In genomic region chr2:183349046-183349445, GRCh38 we compare ENCODE assay signal across 13 cellular contexts.
A peak's percentile ranks its signal among the peaks of the same experiment; 100 is the strongest.
DNase-seq lines count a peak whose midpoint lies in the region; ATAC-seq, FAIRE-seq and TF ChIP-seq lines count a peak whose summit lies in the region.
"Had no signal": no experiment of that assay in that cellular context is flagged by ENCODE, and none has a peak within 500 bp of the region (broad histone marks: within the 10 kb centered on the region; RNA-seq: fewer than 3 reads in every experiment).

No MANE protein-coding gene starts in this region.

- H2AFZ ChIP-seq in GM12878 (ENCODE audit: control insufficient read depth, low read depth, low read length): no peak overlapping the region

- H3K4me1 Mint-ChIP-seq in IgD-negative memory B cell: peaks cover 7 to 24% (median 16%) of the 10 kb centered on the region in 3 donors
- H3K4me1 Mint-ChIP-seq in stimulated activated memory B cell treated with anti-CD40 and anti-IgM and Interleukin-4, amounts not matched to agents 10 μg/mL and 1 μg/mL and 100 μg/mL, for 72 hours: peaks cover 12% of the 10 kb centered on the region
- H3K4me1 Mint-ChIP-seq: activated T-helper 17 cell treated with anti-CD3 and anti-CD28 coated beads, Interleukin-2, amount 50 U/mL, for 72 hours had no signal

- intact Hi-C loops in GM12878 (cut with micrococcal nuclease; ENCODE audit: unreplicated experiment): no loop called here

- no peak for TF ChIP-seq POLR2A in GM12878 (IDR thresholded peaks at IDR 0.05; ENCODE audit: low read depth, low read length)

- CTCF ChIA-PET in GM12878 (lab: Yijun Ruan, JAX): interaction anchor here (1.1 to 3.0 kb wide), 6 partner anchors 8 to 100 kb away, joined by 3 to 16 read pairs (median 4); no protein-coding TSS in a partner anchor

- ATAC-seq in GM19395 (IDR thresholded peaks at IDR 0.05; ENCODE audit: unreplicated experiment) (peak; percentile 27), GM12878 (peak; percentile 63)
- peak; percentile 63 for ATAC-seq in stimulated activated memory B cell treated with anti-CD40 and anti-IgM and Interleukin-4, amounts not matched to agents 10 μg/mL and 1 μg/mL and 100 μg/mL, for 72 hours
- ATAC-seq: activated T-helper 17 cell treated with anti-CD3 and anti-CD28 coated beads, Interleukin-2, amount 50 U/mL, for 72 hours had no signal

- DNase-seq in GM12878 (ENCODE audit: low read depth, low spot score) (no peak), NCI-H345 (lab: John Stamatoyannopoulos, UW) (no peak), NCI-H2029 (lab: John Stamatoyannopoulos, UW) (no peak), HK-2 (ENCODE audit: unreplicated experiment) (no peak)
- DNase-seq: activated CD4-positive, alpha-beta T cell treated with anti-CD3 and anti-CD28 coated beads for 1 hour; brain microvascular endothelial cell; KG1; NCI-H226; small intestine had no signal

- no peaks in the 10 kb centered on the region for H3K9me3 ChIP-seq in GM12878 (replicated peaks; ENCODE audit: control insufficient read depth, insufficient read depth, low read length)

- no peak overlapping the region for H3K9ac ChIP-seq in GM12878 (ENCODE audit: control insufficient read depth, insufficient read depth, low read length)

- POLR2A ChIA-PET in GM12878 (lab: Charles Lee): no interaction called here

- peaks cover 2% of the 10 kb centered on the region for H3K27me3 Mint-ChIP-seq in IgD-negative memory B cell
- no peaks in the 10 kb centered on the region for H3K27me3 Mint-ChIP-seq in stimulated activated memory B cell treated with anti-CD40 and anti-IgM and Interleukin-4, amounts not matched to agents 10 μg/mL and 1 μg/mL and 100 μg/mL, for 72 hours
- H3K27me3 Mint-ChIP-seq: activated T-helper 17 cell treated with anti-CD3 and anti-CD28 coated beads, Interleukin-2, amount 50 U/mL, for 72 hours had no signal

- no peaks in the 10 kb centered on the region for H3K36me3 ChIP-seq in GM12878 (ENCODE audit: control insufficient read depth in 2 of 2, insufficient read depth in 2 of 2, low read length in 1 of 2)
- H3K36me3 ChIP-seq: brain microvascular endothelial cell had no signal

- no peaks in the 10 kb centered on the region for H3K27me3 ChIP-seq in GM12878 (replicated peaks in 1 of 2; ENCODE audit: control insufficient read depth in 2 of 2, insufficient read depth in 2 of 2, low read length in 1 of 2)
- H3K27me3 ChIP-seq: brain microvascular endothelial cell had no signal

- TF ChIP-seq EP300 in GM12878 (IDR thresholded peaks at IDR 0.05; ENCODE audit: borderline replicate concordance in 1 of 2, control insufficient read depth in 1 of 2, low read depth in 2 of 2, low read length in 2 of 2): no peak

- no peak for TF ChIP-seq RAD21 in GM12878 (IDR thresholded peaks at IDR 0.05; ENCODE audit: insufficient read depth, low read depth, low read length)

- no peaks in the 10 kb centered on the region for H4K20me1 ChIP-seq in GM12878 (ENCODE audit: control insufficient read depth, insufficient read depth)

- peaks cover 4% of the 10 kb centered on the region; the same call in 1 of the 2 replicates for H3K4me1 ChIP-seq in GM12878 (ENCODE audit: control insufficient read depth, insufficient read depth, low read length)

- 2% methylated on average over 7 of the region's 7 CpGs for WGBS in GM12878 (ENCODE audit: insufficient coverage, insufficient replicate concordance, low lambda C conversion rate, missing lambda C conversion rate)

- peak overlapping the region in 3 of 4 donors; percentile 29 to 76 (median 60) for H3K4me3 Mint-ChIP-seq in IgD-negative memory B cell
- no peak overlapping the region for H3K4me3 Mint-ChIP-seq in stimulated activated memory B cell treated with anti-CD40 and anti-IgM and Interleukin-4, amounts not matched to agents 10 μg/mL and 1 μg/mL and 100 μg/mL, for 72 hours
- H3K4me3 Mint-ChIP-seq: activated T-helper 17 cell treated with anti-CD3 and anti-CD28 coated beads, Interleukin-2, amount 50 U/mL, for 72 hours had no signal

- no peak overlapping the region for H3K27ac Mint-ChIP-seq in IgD-negative memory B cell
- H3K27ac Mint-ChIP-seq in stimulated activated memory B cell treated with anti-CD40 and anti-IgM and Interleukin-4, amounts not matched to agents 10 μg/mL and 1 μg/mL and 100 μg/mL, for 72 hours: no peak overlapping the region
- H3K27ac Mint-ChIP-seq: activated T-helper 17 cell treated with anti-CD3 and anti-CD28 coated beads, Interleukin-2, amount 50 U/mL, for 72 hours had no signal

- no peak overlapping the region for H3K4me3 ChIP-seq in GM12878

- no peaks in the 10 kb centered on the region for H3K36me3 Mint-ChIP-seq in IgD-negative memory B cell
- H3K36me3 Mint-ChIP-seq in stimulated activated memory B cell treated with anti-CD40 and anti-IgM and Interleukin-4, amounts not matched to agents 10 μg/mL and 1 μg/mL and 100 μg/mL, for 72 hours: no peaks in the 10 kb centered on the region

- no peak overlapping the region for H3K4me2 ChIP-seq in GM12878 (ENCODE audit: control insufficient read depth, insufficient read depth)

- SMC1A ChIA-PET in GM12878 (lab: Charles Lee; ENCODE audit: uncharacterized antibody, unreplicated experiment): interaction anchor here (0.8 to 3.3 kb wide), 3 partner anchors 9 to 14 kb away, joined by 3 to 18 read pairs (median 3); no protein-coding TSS in a partner anchor

- peaks cover 0 to 2% (median 0%) of the 10 kb centered on the region in 3 donors for H3K9me3 Mint-ChIP-seq in IgD-negative memory B cell
- H3K9me3 Mint-ChIP-seq in stimulated activated memory B cell treated with anti-CD40 and anti-IgM and Interleukin-4, amounts not matched to agents 10 μg/mL and 1 μg/mL and 100 μg/mL, for 72 hours: no peaks in the 10 kb centered on the region
- H3K9me3 Mint-ChIP-seq: activated T-helper 17 cell treated with anti-CD3 and anti-CD28 coated beads, Interleukin-2, amount 50 U/mL, for 72 hours had no signal

- H3K27ac ChIP-seq in GM12878 (ENCODE audit: control insufficient read depth, insufficient read depth): no peak overlapping the region
- H3K27ac ChIP-seq: brain microvascular endothelial cell had no signal

- TF ChIP-seq CTCF in GM12878 (IDR thresholded peaks at IDR 0.05 in 2 of 3, conservative IDR thresholded peaks at IDR 0.05 in 1 of 3; ENCODE audit: control insufficient read depth in 2 of 3, extremely low read depth in 1 of 3, insufficient read depth in 1 of 3, low read depth in 3 of 3, low read length in 3 of 3): no peak

- peak; percentile 62 for FAIRE-seq in GM12878 (lab: Jason Lieb, UNC)
- FAIRE-seq: small intestine had no signal

- no peaks in the 10 kb centered on the region for H3K79me2 ChIP-seq in GM12878 (ENCODE audit: control insufficient read depth, insufficient read depth, low read length)

- RAD21 ChIA-PET in GM12878 (lab: Charles Lee; ENCODE audit: unreplicated experiment): interaction anchor here (1.1 to 1.3 kb wide), 2 partner anchors 9 to 28 kb away, joined by 3 read pairs; no protein-coding TSS in a partner anchor

- no TSS peak for BruUV-seq in GM12878 (replicated peaks; lab: Mats Ljungman, UMichigan)

- in situ Hi-C loops in GM12878 (cut with MboI): no loop called here

TF ChIP-seq in GM12878, 131 proteins besides CTCF, POLR2A, EP300 and RAD21 (continues in another document):
- TF ChIP-seq KLF5 (IDR thresholded peaks at IDR 0.05; ENCODE audit: partially characterized antibody) (no peak), IRF5 (IDR thresholded peaks at IDR 0.05; ENCODE audit: borderline replicate concordance) (no peak), CREM (IDR thresholded peaks at IDR 0.05; ENCODE audit: low read depth) (no peak), HDAC2 (IDR thresholded peaks at IDR 0.05) (no peak), NBN (IDR thresholded peaks at IDR 0.05) (no peak), ZBTB4 (CRISPR knock-in tag; IDR thresholded peaks at IDR 0.05) (no peak), SIN3A (IDR thresholded peaks at IDR 0.05; ENCODE audit: low read depth, low read length) (no peak)
